8 cellular contexts compared by ENCODE assay signal in genomic region chr7:87152897-87153641, GRCh38. TPM values are rescaled to one million over a fixed set of nuclear protein-coding genes. Genes with fewer than 3 reads are reported as not detected.
DNase-seq lines count a peak whose midpoint lies in the region; ATAC-seq and TF ChIP-seq lines count a peak whose summit lies in the region.

No MANE protein-coding gene starts in this region.

- peak overlapping the region; percentile 86 for H3K4me3 ChIP-seq in urinary bladder (ENCODE audit: low read depth, low read length)

- no peaks in the 10 kb centered on the region for H3K36me3 ChIP-seq in urinary bladder (ENCODE audit: insufficient read depth)

- TF ChIP-seq CTCF in glutamatergic neuron (IDR thresholded peaks at IDR 0.05; ENCODE audit: partially characterized antibody, unreplicated experiment) (no peak), omental fat pad (IDR thresholded peaks at IDR 0.05) (no peak)

- under 1% methylated on average over 25 of the region's 25 CpGs for WGBS in urinary bladder

- H3K4me1 Mint-ChIP-seq in activated naive CD4-positive, alpha-beta T cell treated with anti-CD3 and anti-CD28 coated beads for 36 hours (ENCODE audit: low read depth): peaks cover 47% of the 10 kb centered on the region
- H3K4me1 Mint-ChIP-seq in glutamatergic neuron (ENCODE audit: low read depth, unreplicated experiment): peaks cover 18% of the 10 kb centered on the region

- H3K27ac ChIP-seq in urinary bladder (ENCODE audit: low read depth): peak overlapping the region; percentile 96

- DNase-seq in SIG-M5 treated with dmso at 0.1 percent for 504 hours (lab: John Stamatoyannopoulos, UW; ENCODE audit: unreplicated experiment) (peak; percentile 26), SIG-M5 (lab: John Stamatoyannopoulos, UW) (no peak), NOMO-1 treated with DMSO at 0.1 percent for 48 hours (lab: John Stamatoyannopoulos, UW; ENCODE audit: unreplicated experiment) (peak; percentile 65), glutamatergic neuron (peak; percentile 36), omental fat pad (ENCODE audit: low spot score) (no peak)
- DNase-seq in activated naive CD4-positive, alpha-beta T cell treated with anti-CD3 and anti-CD28 coated beads for 36 hours: peak; percentile 66

- peak; percentile 7 for ATAC-seq in HG02970 (IDR thresholded peaks at IDR 0.05; ENCODE audit: low FRiP score, unreplicated experiment)
- peak; percentile 8 for ATAC-seq in omental fat pad (ENCODE audit: low FRiP score)

- peak overlapping the region; percentile 84 for H3K4me3 Mint-ChIP-seq in activated naive CD4-positive, alpha-beta T cell treated with anti-CD3 and anti-CD28 coated beads for 36 hours
- H3K4me3 Mint-ChIP-seq in glutamatergic neuron (ENCODE audit: unreplicated experiment): peak overlapping the region; percentile 95

- H3K27me3 Mint-ChIP-seq in activated naive CD4-positive, alpha-beta T cell treated with anti-CD3 and anti-CD28 coated beads for 36 hours (ENCODE audit: low read depth): no peaks in the 10 kb centered on the region
- H3K27me3 Mint-ChIP-seq in glutamatergic neuron (ENCODE audit: unreplicated experiment): peaks cover 10% of the 10 kb centered on the region

- H3K9me3 Mint-ChIP-seq in activated naive CD4-positive, alpha-beta T cell treated with anti-CD3 and anti-CD28 coated beads for 36 hours: no peaks in the 10 kb centered on the region
- H3K9me3 Mint-ChIP-seq in glutamatergic neuron (ENCODE audit: unreplicated experiment): peaks cover 12% of the 10 kb centered on the region

- H3K36me3 Mint-ChIP-seq in activated naive CD4-positive, alpha-beta T cell treated with anti-CD3 and anti-CD28 coated beads for 36 hours (ENCODE audit: low read depth): peaks cover 10% of the 10 kb centered on the region
- H3K36me3 Mint-ChIP-seq in glutamatergic neuron (ENCODE audit: unreplicated experiment): no peaks in the 10 kb centered on the region

- CTCF ChIA-PET in activated naive CD4-positive, alpha-beta T cell treated with anti-CD3 and anti-CD28 coated beads for 36 hours (lab: Charles Lee): interaction anchor here (0.6 to 1.7 kb wide), 5 partner anchors 28 to 263 kb away, joined by 3 to 5 read pairs (median 4); no protein-coding TSS in a partner anchor

- H3K4me1 ChIP-seq in urinary bladder (ENCODE audit: insufficient read depth): no peaks in the 10 kb centered on the region

- peak overlapping the region; percentile 98 for H3K27ac Mint-ChIP-seq in activated naive CD4-positive, alpha-beta T cell treated with anti-CD3 and anti-CD28 coated beads for 36 hours
- H3K27ac Mint-ChIP-seq in glutamatergic neuron (ENCODE audit: unreplicated experiment): peak overlapping the region; percentile 98

- intact Hi-C loops in activated naive CD4-positive, alpha-beta T cell treated with anti-CD3 and anti-CD28 coated beads for 36 hours (cut with micrococcal nuclease): loop anchor here (1.0 to 5.0 kb wide), 11 partner anchors 63 to 1066 kb away; partner anchors contain the start of genes CROT, DBF4, ELAPOR2 and RUNDC3B

RNA-seq across cellular contexts. Expression of gene DMTF1, which starts 0.8 kb away (rescaled TPM):
- total RNA-seq in activated naive CD4-positive, alpha-beta T cell treated with anti-CD3 and anti-CD28 coated beads for 36 hours: 10 to 100 TPM; 43.6 to 49.8 TPM
- total RNA-seq in glutamatergic neuron (ENCODE audit: unreplicated experiment): 168 TPM
- 100 to 1,000 TPM in 1 of 4 donors, 10 to 100 TPM in 3; 64.4 to 121 (median 78.4) TPM for total RNA-seq in omental fat pad
- 252 TPM for total RNA-seq in urinary bladder
- 32.7 TPM for polyA plus RNA-seq in urinary bladder

Comparison
In these comparisons a context has a peak if more than half of its experiments do, and no peak if none do; other contexts are left out.
1. DNase-seq: peak in SIG-M5 treated with dmso at 0.1 percent for 504 hours (single experiment), NOMO-1 treated with DMSO at 0.1 percent for 48 hours (single experiment), activated naive CD4-positive, alpha-beta T cell treated with anti-CD3 and anti-CD28 coated beads for 36 hours (single experiment) and glutamatergic neuron (single experiment); none in SIG-M5 (single experiment) and omental fat pad (single experiment).